In the genomic region with DNA sequence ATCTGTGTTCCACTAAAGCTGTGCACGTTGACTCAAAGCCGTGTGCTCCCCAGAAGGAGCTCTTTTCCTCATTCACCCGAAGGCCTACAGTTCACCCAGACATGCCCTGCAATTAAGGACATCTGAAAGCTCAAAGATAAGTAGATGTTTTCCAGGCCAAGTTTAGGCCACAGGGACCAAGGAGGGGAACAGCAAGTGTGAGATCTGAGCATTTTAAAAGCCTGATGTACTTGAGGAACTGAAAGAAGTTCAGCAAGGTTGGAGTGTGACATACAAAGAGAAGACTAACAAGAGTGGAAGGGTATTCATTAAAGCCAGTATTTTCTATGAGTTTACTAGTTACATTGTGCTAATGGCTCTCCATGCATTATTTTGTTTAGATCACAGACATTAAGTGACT, we compare ENCODE assay signal across 22 cellular contexts.
"Had no signal": no experiment of that assay in that cellular context is flagged by ENCODE, and none has a peak within 500 bp of the region (broad histone marks: within the 10 kb centered on the region; RNA-seq: fewer than 3 reads in every experiment).

No MANE protein-coding gene starts in this region.

- H3K4me3 Mint-ChIP-seq: central memory CD8-positive, alpha-beta T cell; natural killer cell treated with Interleukin-12 subunit alpha and Interleukin-12 subunit beta and Interleukin-15 and Interleukin-18, amount 100 ng/mL, for 72 hours had no signal

- H3K4me3 ChIP-seq: coronary artery, prostate gland, skin epidermis, transverse colon had no signal

- H3K9me3 ChIP-seq: prostate gland, transverse colon had no signal

- ATAC-seq: left ventricle myocardium superior; natural killer cell treated with Interleukin-12 subunit alpha and Interleukin-12 subunit beta and Interleukin-15 and Interleukin-18, amount 100 ng/mL, for 72 hours; right cardiac atrium; stimulated activated naive CD8-positive, alpha-beta T cell treated with anti-CD3 and anti-CD28 coated beads, Interleukin-15, Interleukin-2, amounts not matched to agents 100 U/mL and 50 U/mL, for 24 hours had no signal

- H3K27ac Mint-ChIP-seq: natural killer cell treated with Interleukin-12 subunit alpha and Interleukin-12 subunit beta and Interleukin-15 and Interleukin-18, amount 100 ng/mL, for 72 hours had no signal

- H3K4me1 Mint-ChIP-seq: central memory CD8-positive, alpha-beta T cell had no signal

- H3K9me3 Mint-ChIP-seq: central memory CD8-positive, alpha-beta T cell; natural killer cell treated with Interleukin-12 subunit alpha and Interleukin-12 subunit beta and Interleukin-15 and Interleukin-18, amount 100 ng/mL, for 72 hours had no signal

- DNase-seq: activated CD4-positive, alpha-beta T cell treated with anti-CD3 and anti-CD28 coated beads, Interleukin-2, amount 50 U/mL, for 1 hour; activated CD4-positive, CD25-positive, alpha-beta regulatory T cell; activated CD8-positive, alpha-beta memory T cell treated with anti-CD3 and anti-CD28 coated beads for 24 hours; activated naive CD4-positive, alpha-beta T cell; anterior cingulate cortex; brain microvascular endothelial cell; effector CD4-positive, alpha-beta T cell; foreskin fibroblast; left ventricle myocardium superior; mesenchymal stem cell; nucleus accumbens; right cardiac atrium; stimulated activated CD4-positive, alpha-beta T cell treated with anti-CD3 and anti-CD28 coated beads, Interleukin-15, amount 100 ng/mL, for 24 hours; stimulated activated CD4-positive, alpha-beta T cell treated with anti-CD3 and anti-CD28 coated beads, Interleukin-4, amount 100 ng/mL, for 1 hour; stimulated activated naive CD8-positive, alpha-beta T cell treated with anti-CD3 and anti-CD28 coated beads, Interleukin-15, Interleukin-2, amounts not matched to agents 100 U/mL and 50 U/mL, for 24 hours; T-helper 2 cell; transverse colon had no signal

- H3K27me3 ChIP-seq: transverse colon had no signal

- H3K36me3 ChIP-seq: brain microvascular endothelial cell, prostate gland, transverse colon had no signal

- H3K27me3 Mint-ChIP-seq: central memory CD8-positive, alpha-beta T cell had no signal

- H3K36me3 Mint-ChIP-seq: natural killer cell treated with Interleukin-12 subunit alpha and Interleukin-12 subunit beta and Interleukin-15 and Interleukin-18, amount 100 ng/mL, for 72 hours had no signal

- H3K4me1 ChIP-seq: prostate gland, transverse colon had no signal
